Comparison of ENCODE assay signal across 25 cellular contexts in the genomic region with DNA sequence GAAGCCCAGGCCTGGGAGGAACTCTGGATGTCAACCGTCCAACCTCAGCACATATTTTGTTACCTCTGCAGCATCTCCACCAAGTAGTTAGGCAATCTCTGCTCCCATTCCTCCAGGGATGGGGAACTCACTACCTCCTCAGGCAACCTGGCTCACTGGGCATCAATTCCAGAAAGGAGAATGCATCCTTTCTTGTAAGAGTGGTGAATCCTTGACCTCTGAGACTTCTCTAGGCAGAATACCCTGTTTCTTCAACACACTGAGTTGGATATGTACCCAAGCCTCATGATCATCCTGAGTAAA.
DNase-seq lines count a peak whose midpoint lies in the region; ATAC-seq, FAIRE-seq and TF ChIP-seq lines count a peak whose summit lies in the region.
"Had no signal": no experiment of that assay in that cellular context is flagged by ENCODE, and none has a peak within 500 bp of the region (broad histone marks: within the 10 kb centered on the region; RNA-seq: fewer than 3 reads in every experiment).

No MANE protein-coding gene starts in this region.

- H3K4me3 ChIP-seq in breast epithelium (no peak overlapping the region), astrocyte (ENCODE audit: insufficient read depth, low read depth, low read length) (no peak overlapping the region), tibial nerve (no peak overlapping the region), left lung (no peak overlapping the region)
- H3K4me3 ChIP-seq: Peyer's patch, testis had no signal

- CTCF ChIA-PET in MCF 10A (lab: Yijun Ruan, JAX), result no interaction called here

- TF ChIP-seq CTCF in breast epithelium (IDR thresholded peaks at IDR 0.05), result no peak
- no peak for TF ChIP-seq CTCF in MCF 10A (IDR thresholded peaks at IDR 0.05; ENCODE audit: unreplicated experiment)
- TF ChIP-seq CTCF in astrocyte (IDR thresholded peaks at IDR 0.05; ENCODE audit: insufficient read depth, low read depth, low read length), result no peak
- no peak for TF ChIP-seq CTCF in mesothelial cell of epicardium (IDR thresholded peaks at IDR 0.05; ENCODE audit: unreplicated experiment)
- TF ChIP-seq CTCF in tibial nerve (IDR thresholded peaks at IDR 0.05), result no peak
- TF ChIP-seq CTCF in left lung (IDR thresholded peaks at IDR 0.05), result no peak

- H3K27ac Mint-ChIP-seq in MCF 10A (ENCODE audit: low read depth, unreplicated experiment) (no peak overlapping the region), astrocyte (ENCODE audit: unreplicated experiment) (no peak overlapping the region), mesothelial cell of epicardium (peak overlapping the region; percentile 81)
- H3K27ac Mint-ChIP-seq: natural killer cell, T-cell had no signal

- H4K20me1 ChIP-seq in astrocyte (ENCODE audit: insufficient read depth, low read length), result no peaks in the 10 kb centered on the region

- peak overlapping the region; percentile 44 to 54 for H3K27ac ChIP-seq in breast epithelium
- H3K27ac ChIP-seq in astrocyte (ENCODE audit: low read depth, low read length), result no peak overlapping the region
- H3K27ac ChIP-seq in tibial nerve, result peak overlapping the region in 3 of 4 donors; percentile 30 to 75 (median 73)
- H3K27ac ChIP-seq in left lung, result no peak overlapping the region
- H3K27ac ChIP-seq: parathyroid adenoma had no signal

- H3K27me3 Mint-ChIP-seq in MCF 10A (ENCODE audit: insufficient read depth, unreplicated experiment) (no peaks in the 10 kb centered on the region), astrocyte (ENCODE audit: low read depth, unreplicated experiment) (peaks cover 57% of the 10 kb centered on the region), mesothelial cell of epicardium (ENCODE audit: low read depth) (no peaks in the 10 kb centered on the region)

- H3K36me3 ChIP-seq in breast epithelium (no peaks in the 10 kb centered on the region), astrocyte (ENCODE audit: insufficient read depth, low read length) (no peaks in the 10 kb centered on the region), tibial nerve (no peaks in the 10 kb centered on the region), left lung (no peaks in the 10 kb centered on the region)
- H3K36me3 ChIP-seq: Peyer's patch had no signal

- intact Hi-C loops in breast epithelium (cut with DNase I; ENCODE audit: low total_unique reads) (no loop called here), MCF 10A (cut with micrococcal nuclease) (no loop called here), left lung (cut with DNase I) (no loop called here)

- H3K36me3 Mint-ChIP-seq in MCF 10A (ENCODE audit: insufficient read depth, unreplicated experiment), result no peaks in the 10 kb centered on the region
- no peaks in the 10 kb centered on the region for H3K36me3 Mint-ChIP-seq in astrocyte (ENCODE audit: low read depth, unreplicated experiment)
- H3K36me3 Mint-ChIP-seq in mesothelial cell of epicardium, result no peaks in the 10 kb centered on the region
- H3K36me3 Mint-ChIP-seq: CD4-positive, CD25-positive, alpha-beta regulatory T cell; natural killer cell; T-cell had no signal

- peak; percentile 91 for FAIRE-seq in astrocyte (lab: Jason Lieb, UNC)
- FAIRE-seq: colon, GM18507 had no signal

- no TSS peak for BruUV-seq in MCF 10A (replicated peaks; lab: Mats Ljungman, UMichigan)

- ATAC-seq in GM19467 (IDR thresholded peaks at IDR 0.05; ENCODE audit: unreplicated experiment) (no peak), left lung (no peak)
- ATAC-seq: left lobe of liver, natural killer cell, T-cell had no signal

- TF ChIP-seq POLR2A in breast epithelium (IDR thresholded peaks at IDR 0.05) (no peak), tibial nerve (IDR thresholded peaks at IDR 0.05) (no peak)

- peak in 1 of 2 donors; percentile 32 for TF ChIP-seq EP300 in tibial nerve (IDR thresholded peaks at IDR 0.05)

- 21 to 50% methylated on average over 1 of the region's 1 CpG for WGBS in tibial nerve, 2 donors

- H3K4me1 ChIP-seq in breast epithelium (no peaks in the 10 kb centered on the region), astrocyte (ENCODE audit: insufficient read depth, low read length) (peaks cover 19% of the 10 kb centered on the region), tibial nerve (peaks cover 0 to 27% (median 5%) of the 10 kb centered on the region in 4 donors), left lung (peaks cover 0 to 37% of the 10 kb centered on the region in 2 donors)
- H3K4me1 ChIP-seq: parathyroid adenoma had no signal

- DNase-seq in breast epithelium (ENCODE audit: low spot score in 2 of 2) (no peak), MCF 10A (ENCODE audit: unreplicated experiment) (no peak), astrocyte (ENCODE audit: low read depth) (no peak), mesothelial cell of epicardium (ENCODE audit: low spot score in 2 of 2, unreplicated experiment in 2 of 2) (no peak), tibial nerve (ENCODE audit: low spot score in 2 of 2) (no peak), left lung (no peak), NCI-H1048 (lab: John Stamatoyannopoulos, UW) (no peak)
- DNase-seq: activated CD4-positive, CD25-positive, alpha-beta regulatory T cell; activated naive CD4-positive, alpha-beta T cell treated with Interleukin-2 at 50 U/mL for 16 hours; CD4-positive, CD25-positive, alpha-beta regulatory T cell; effector memory CD4-positive, alpha-beta T cell; erythroblast; natural killer cell; NCI-H2029 treated with DMSO at 0.1 percent for 48 hours; NCI-H526 treated with DMSO at 0.1 percent for 48 hours; stimulated activated CD4-positive, alpha-beta T cell treated with anti-CD3 and anti-CD28 coated beads, Interleukin-12 subunit alpha, Interleukin-12 subunit beta, amount 100 ng/mL, for 4 hours; stimulated activated naive CD4-positive, alpha-beta T cell; T-cell had no signal

- H3K4me1 Mint-ChIP-seq in MCF 10A (ENCODE audit: insufficient read depth, unreplicated experiment) (peaks cover 37% of the 10 kb centered on the region), astrocyte (ENCODE audit: low read depth, unreplicated experiment) (peaks cover 8% of the 10 kb centered on the region), mesothelial cell of epicardium (peaks cover 30% of the 10 kb centered on the region)
- H3K4me1 Mint-ChIP-seq: CD4-positive, CD25-positive, alpha-beta regulatory T cell; natural killer cell; T-cell had no signal

- no peaks in the 10 kb centered on the region for H3K79me2 ChIP-seq in astrocyte (ENCODE audit: insufficient read depth, low read length)
- H3K79me2 ChIP-seq: parathyroid adenoma had no signal

- H3K9ac ChIP-seq in astrocyte (ENCODE audit: low read length), result no peak overlapping the region
- H3K9ac ChIP-seq: parathyroid adenoma had no signal

- no peaks in the 10 kb centered on the region for H3K27me3 ChIP-seq in breast epithelium
- no peaks in the 10 kb centered on the region for H3K27me3 ChIP-seq in astrocyte (ENCODE audit: insufficient read depth, low read length)
- no peaks in the 10 kb centered on the region for H3K27me3 ChIP-seq in tibial nerve
- H3K27me3 ChIP-seq in left lung, result no peaks in the 10 kb centered on the region
- H3K27me3 ChIP-seq: Peyer's patch, testis had no signal

- H3K4me2 ChIP-seq in astrocyte (ENCODE audit: low read length), result peak overlapping the region; percentile 46

- H3K4me3 Mint-ChIP-seq in MCF 10A (ENCODE audit: unreplicated experiment), result no peak overlapping the region
- H3K4me3 Mint-ChIP-seq in astrocyte (ENCODE audit: unreplicated experiment), result no peak overlapping the region
- H3K4me3 Mint-ChIP-seq in mesothelial cell of epicardium, result no peak overlapping the region
- H3K4me3 Mint-ChIP-seq: CD4-positive, CD25-positive, alpha-beta regulatory T cell; natural killer cell; T-cell had no signal

- H2AFZ ChIP-seq in astrocyte (ENCODE audit: low read depth, low read length), result no peak overlapping the region
- H2AFZ ChIP-seq: parathyroid adenoma had no signal

- H3K9me3 Mint-ChIP-seq in MCF 10A (ENCODE audit: unreplicated experiment) (no peaks in the 10 kb centered on the region), astrocyte (ENCODE audit: unreplicated experiment) (peaks cover 2% of the 10 kb centered on the region), mesothelial cell of epicardium (no peaks in the 10 kb centered on the region)
- H3K9me3 Mint-ChIP-seq: CD4-positive, CD25-positive, alpha-beta regulatory T cell; natural killer cell; T-cell had no signal

- H3K9me3 ChIP-seq in breast epithelium (no peaks in the 10 kb centered on the region), astrocyte (ENCODE audit: insufficient read depth, low read depth, low read length) (no peaks in the 10 kb centered on the region), tibial nerve (no peaks in the 10 kb centered on the region), left lung (no peaks in the 10 kb centered on the region)
- H3K9me3 ChIP-seq: Peyer's patch, testis had no signal

- POLR2A ChIA-PET in MCF 10A (lab: Yijun Ruan, JAX), result interaction anchor here (1.0 kb wide), 1 partner anchor 21 kb away, joined by 3 read pairs; no protein-coding TSS in a partner anchor

Comparison
In these comparisons a context has a peak if more than half of its experiments do, and no peak if none do; other contexts are left out.
1. H3K27ac ChIP-seq: peak in breast epithelium (2 of 2) and tibial nerve (3 of 4); none in astrocyte (single experiment) and left lung (0 of 2).